Comparison of ENCODE assay signal across 10 cellular contexts in genomic region chr3:184740509-184741258, GRCh38. TPM values are rescaled to one million over a fixed set of nuclear protein-coding genes. Genes with fewer than 3 reads are reported as not detected.
DNase-seq lines count a peak whose midpoint lies in the region; ATAC-seq and TF ChIP-seq lines count a peak whose summit lies in the region.
"Had no signal": no experiment of that assay in that cellular context is flagged by ENCODE, and none has a peak within 500 bp of the region (broad histone marks: within the 10 kb centered on the region; RNA-seq: fewer than 3 reads in every experiment).

No MANE protein-coding gene starts in this region.

- no peaks in the 10 kb centered on the region for H3K36me3 Mint-ChIP-seq in activated CD4-positive, alpha-beta T cell treated with anti-CD3 and anti-CD28 coated beads, Interleukin-2, amount 10 ng/mL, durations not matched to agents 7 days and 5 days (ENCODE audit: low read depth)

- TF ChIP-seq POLR2A in esophagus squamous epithelium (IDR thresholded peaks at IDR 0.05) (peak in 1 of 4 donors; percentile 12), gastrocnemius medialis (IDR thresholded peaks at IDR 0.05) (no peak)

- H3K4me1 ChIP-seq in esophagus squamous epithelium: peaks cover 30 to 62% (median 36%) of the 10 kb centered on the region in 3 donors
- no peaks in the 10 kb centered on the region for H3K4me1 ChIP-seq in gastrocnemius medialis

- no peak for ATAC-seq in gastrocnemius medialis

- peaks cover 5% of the 10 kb centered on the region for H3K27me3 Mint-ChIP-seq in activated CD4-positive, alpha-beta T cell treated with anti-CD3 and anti-CD28 coated beads, Interleukin-2, amount 10 ng/mL, durations not matched to agents 7 days and 5 days

- no peaks in the 10 kb centered on the region for H3K27me3 ChIP-seq in esophagus squamous epithelium
- H3K27me3 ChIP-seq in gastrocnemius medialis: no peaks in the 10 kb centered on the region

- H3K27ac Mint-ChIP-seq in activated CD4-positive, alpha-beta T cell treated with anti-CD3 and anti-CD28 coated beads, Interleukin-2, amount 10 ng/mL, durations not matched to agents 7 days and 5 days: no peak overlapping the region

- DNase-seq in activated CD4-positive, alpha-beta T cell treated with anti-CD3 and anti-CD28 coated beads, Interleukin-2, amount 50 U/mL, for 48 hours: peak; percentile 6 to 22
- DNase-seq in activated CD4-positive, alpha-beta T cell treated with anti-CD3 and anti-CD28 coated beads, Interleukin-2, amount 10 ng/mL, durations not matched to agents 7 days and 5 days: no peak
- DNase-seq in RKO (ENCODE audit: low spot score) (peak; percentile 45), esophagus squamous epithelium (lab: John Stamatoyannopoulos, UW) (no peak), DMS53 (lab: John Stamatoyannopoulos, UW) (no peak), NCI-H82 (lab: John Stamatoyannopoulos, UW) (no peak), gastrocnemius medialis (no peak)
- DNase-seq in stimulated activated CD8-positive, alpha-beta memory T cell treated with anti-CD3 and anti-CD28 coated beads, Interleukin-4, amount 100 ng/mL, for 48 hours: peak; percentile 43
- DNase-seq: ACHN, NCI-H1694 had no signal

- CTCF ChIA-PET in activated CD4-positive, alpha-beta T cell treated with anti-CD3 and anti-CD28 coated beads, Interleukin-2, amount 10 ng/mL, durations not matched to agents 7 days and 5 days (lab: Charles Lee): interaction anchor here (3.5 kb wide), 1 partner anchor 179 kb away, joined by 17 read pairs; the partner anchor contains the start of gene EPHB3

- POLR2A ChIA-PET in activated CD4-positive, alpha-beta T cell treated with anti-CD3 and anti-CD28 coated beads, Interleukin-2, amount 10 ng/mL, durations not matched to agents 7 days and 5 days (lab: Charles Lee): no interaction called here

- H3K4me3 ChIP-seq in esophagus squamous epithelium (peak overlapping the region in 1 of 4 donors; percentile 6), gastrocnemius medialis (no peak overlapping the region)

- H3K36me3 ChIP-seq in esophagus squamous epithelium (no peaks in the 10 kb centered on the region), gastrocnemius medialis (no peaks in the 10 kb centered on the region)

- 33 to 49% methylated on average over 4 to 8 of the region's 9 CpGs for WGBS in esophagus squamous epithelium, 2 donors

- peak overlapping the region; percentile 88 to 97 (median 94) for H3K27ac ChIP-seq in esophagus squamous epithelium
- H3K27ac ChIP-seq in gastrocnemius medialis: no peak overlapping the region

- intact Hi-C loops in esophagus squamous epithelium (cut with DNase I): no loop called here
- intact Hi-C loops in gastrocnemius medialis (cut with DNase I; ENCODE audit: low total_unique reads): no loop called here

- H3K9me3 Mint-ChIP-seq in activated CD4-positive, alpha-beta T cell treated with anti-CD3 and anti-CD28 coated beads, Interleukin-2, amount 10 ng/mL, durations not matched to agents 7 days and 5 days: no peaks in the 10 kb centered on the region

- TF ChIP-seq CTCF in esophagus squamous epithelium (IDR thresholded peaks at IDR 0.05) (no peak), gastrocnemius medialis (IDR thresholded peaks at IDR 0.05 in 4 of 5, conservative IDR thresholded peaks at IDR 0.05 in 1 of 5) (no peak)

- H3K4me1 Mint-ChIP-seq in activated CD4-positive, alpha-beta T cell treated with anti-CD3 and anti-CD28 coated beads, Interleukin-2, amount 10 ng/mL, durations not matched to agents 7 days and 5 days: no peaks in the 10 kb centered on the region

- in situ Hi-C loops in gastrocnemius medialis (cut with MboI; ENCODE audit: low sequenced_read_pairs in 4 of 4): no loop called here

- H3K9me3 ChIP-seq in esophagus squamous epithelium (no peaks in the 10 kb centered on the region), gastrocnemius medialis (no peaks in the 10 kb centered on the region)

- no peak overlapping the region for H3K4me3 Mint-ChIP-seq in activated CD4-positive, alpha-beta T cell treated with anti-CD3 and anti-CD28 coated beads, Interleukin-2, amount 10 ng/mL, durations not matched to agents 7 days and 5 days

RNA-seq across cellular contexts. Expression of gene MAGEF1, which starts 28.8 kb away (rescaled TPM):
- 1 to 10 TPM; 5.0 to 6.1 TPM for total RNA-seq in activated CD4-positive, alpha-beta T cell treated with anti-CD3 and anti-CD28 coated beads, Interleukin-2, amount 10 ng/mL, durations not matched to agents 7 days and 5 days
- total RNA-seq in esophagus squamous epithelium (10 to 100 TPM; 18.3 to 28.4 (median 20.6) TPM), gastrocnemius medialis (10 to 100 TPM in 3 of 4 donors, 1 to 10 TPM in 1; 9.5 to 19.9 (median 14.8) TPM)

Comparison
In these comparisons a context has a peak if more than half of its experiments do, and no peak if none do; other contexts are left out.
1. DNase-seq: peak in activated CD4-positive, alpha-beta T cell treated with anti-CD3 and anti-CD28 coated beads, Interleukin-2, amount 50 U/mL, for 48 hours (2 of 2), RKO (single experiment) and stimulated activated CD8-positive, alpha-beta memory T cell treated with anti-CD3 and anti-CD28 coated beads, Interleukin-4, amount 100 ng/mL, for 48 hours (single experiment); none in activated CD4-positive, alpha-beta T cell treated with anti-CD3 and anti-CD28 coated beads, Interleukin-2, amount 10 ng/mL, durations not matched to agents 7 days and 5 days (single experiment), esophagus squamous epithelium (single experiment), DMS53 (single experiment), NCI-H82 (single experiment) and gastrocnemius medialis (0 of 2).
2. H3K27ac ChIP-seq: peak in esophagus squamous epithelium (4 of 4); none in gastrocnemius medialis (0 of 4).